In genomic region chr15:40325188-40325587, GRCh38 we compare ENCODE assay signal across 1 cellular context.
TF ChIP-seq lines count a peak whose summit lies in the region.

No MANE protein-coding gene starts in this region.

TF ChIP-seq in K562, 482 proteins besides CTCF, POLR2A, EP300 and RAD21:
- TF ChIP-seq SNAPC5 (CRISPR knock-in tag; IDR thresholded peaks at IDR 0.05), result no peak
- no peak for TF ChIP-seq TEAD2 (tag; IDR thresholded peaks at IDR 0.05)
- no peak for TF ChIP-seq ZBTB43 (CRISPR knock-in tag; IDR thresholded peaks at IDR 0.05)
- no peak for TF ChIP-seq ETV6 (IDR thresholded peaks at IDR 0.05; ENCODE audit: borderline replicate concordance in 1 of 2, low read depth in 2 of 2, low read length in 1 of 2)
- TF ChIP-seq ETV6 (CRISPR knock-in tag; IDR thresholded peaks at IDR 0.05; ENCODE audit: borderline replicate concordance), result no peak
- TF ChIP-seq XRCC3 (IDR thresholded peaks at IDR 0.05), result no peak
- no peak for TF ChIP-seq LEF1 (IDR thresholded peaks at IDR 0.05)
- no peak for TF ChIP-seq ZNF217 (CRISPR knock-in tag; IDR thresholded peaks at IDR 0.05)
- TF ChIP-seq ARNT (IDR thresholded peaks at IDR 0.05), result no peak
- TF ChIP-seq STAT5B (CRISPR knock-in tag; IDR thresholded peaks at IDR 0.05), result no peak
- TF ChIP-seq ID3 (CRISPR knock-in tag; IDR thresholded peaks at IDR 0.05), result no peak
- TF ChIP-seq ID3 (tag; IDR thresholded peaks at IDR 0.05), result no peak
- no peak for TF ChIP-seq CREB3 (tag; conservative IDR thresholded peaks at IDR 0.05; ENCODE audit: low read depth)
- TF ChIP-seq ZNF584 (CRISPR knock-in tag; IDR thresholded peaks at IDR 0.05; ENCODE audit: low read depth), result no peak
- TF ChIP-seq KAT7 (CRISPR knock-in tag; IDR thresholded peaks at IDR 0.05; ENCODE audit: borderline replicate concordance), result no peak
